11 cellular contexts compared by ENCODE assay signal in the genomic region with DNA sequence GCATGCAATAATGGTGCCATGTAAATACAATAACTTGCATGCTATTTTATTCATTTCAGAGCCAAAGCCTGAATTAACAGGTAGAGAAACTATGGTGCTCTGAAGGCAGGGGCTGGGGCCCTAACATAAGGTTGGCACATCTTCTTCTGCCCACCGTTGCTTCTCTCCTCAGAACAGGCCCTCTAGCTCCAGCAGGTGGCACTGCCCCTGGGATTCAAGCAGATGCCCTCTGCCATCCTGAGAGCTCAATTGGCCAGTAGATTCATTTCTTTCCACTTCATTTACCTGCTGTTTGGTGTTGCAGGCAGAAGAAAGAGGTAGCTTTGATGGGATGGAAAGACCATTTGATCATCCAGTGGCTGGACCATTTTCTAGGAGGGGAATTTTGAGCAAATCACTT.
A peak's percentile ranks its signal among the peaks of the same experiment; 100 is the strongest.
DNase-seq lines count a peak whose midpoint lies in the region; ATAC-seq, FAIRE-seq and TF ChIP-seq lines count a peak whose summit lies in the region.
"Had no signal": no experiment of that assay in that cellular context is flagged by ENCODE, and none has a peak within 500 bp of the region (broad histone marks: within the 10 kb centered on the region; RNA-seq: fewer than 3 reads in every experiment).

No MANE protein-coding gene starts in this region.

- in situ Hi-C loops in GM23248 (cut with MboI) = no loop called here

- H3K4me3 ChIP-seq in GM23248 (no peak overlapping the region), RWPE2 (ENCODE audit: severe bottlenecking) (no peak overlapping the region), keratinocyte (ENCODE audit: control insufficient read depth in 2 of 3, extremely low read depth in 1 of 3, insufficient read depth in 2 of 3, low read depth in 1 of 3, low read length in 3 of 3) (no peak overlapping the region), gastroesophageal sphincter (no peak overlapping the region)
- H3K4me3 ChIP-seq: hepatocyte, SJCRH30 had no signal

- H3K27ac ChIP-seq in GM23248 = no peak overlapping the region
- H3K27ac ChIP-seq in RWPE2 (ENCODE audit: poor library complexity, severe bottlenecking) = no peak overlapping the region
- H3K27ac ChIP-seq in keratinocyte (ENCODE audit: control insufficient read depth, insufficient read depth, low read length) = no peak overlapping the region
- no peak overlapping the region for H3K27ac ChIP-seq in gastroesophageal sphincter
- H3K27ac ChIP-seq: hepatocyte, SJCRH30 had no signal

- no peak for TF ChIP-seq EP300 in gastroesophageal sphincter (IDR thresholded peaks at IDR 0.05)

- no peak overlapping the region for H3K9ac ChIP-seq in GM23248
- no peak overlapping the region for H3K9ac ChIP-seq in keratinocyte (ENCODE audit: control insufficient read depth, extremely low read depth, insufficient read depth, low read length)

- H2AFZ ChIP-seq in GM23248 (no peak overlapping the region), keratinocyte (ENCODE audit: control insufficient read depth, low read length) (no peak overlapping the region)
- H2AFZ ChIP-seq: hepatocyte had no signal

- no peaks in the 10 kb centered on the region for H3K9me2 ChIP-seq in GM23248 (ENCODE audit: insufficient read depth)

- no peaks in the 10 kb centered on the region for H4K20me1 ChIP-seq in GM23248 (ENCODE audit: insufficient read depth)
- H4K20me1 ChIP-seq in keratinocyte (ENCODE audit: control insufficient read depth, extremely low read depth, insufficient read depth, low read length) = no peaks in the 10 kb centered on the region

- H3K27me3 ChIP-seq in GM23248 (replicated peaks; ENCODE audit: insufficient read depth) = no peaks in the 10 kb centered on the region
- H3K27me3 ChIP-seq in RWPE2 (ENCODE audit: insufficient read depth, poor library complexity, severe bottlenecking) = no peaks in the 10 kb centered on the region
- no peaks in the 10 kb centered on the region for H3K27me3 ChIP-seq in keratinocyte (ENCODE audit: control insufficient read depth, extremely low read depth, insufficient read depth, low read length)
- peaks cover 40% of the 10 kb centered on the region for H3K27me3 ChIP-seq in gastroesophageal sphincter
- H3K27me3 ChIP-seq: SJCRH30 had no signal

- TF ChIP-seq CTCF in RWPE2 (IDR thresholded peaks at IDR 0.05; ENCODE audit: poor library complexity, severe bottlenecking) (peak; percentile 64), keratinocyte (optimal IDR thresholded peaks at IDR 0.05 in 1 of 3, IDR thresholded peaks at IDR 0.05 in 1 of 3, conservative IDR thresholded peaks at IDR 0.05 in 1 of 3; ENCODE audit: extremely low read depth in 1 of 3, insufficient read depth in 2 of 3, low read length in 3 of 3) (peak; percentile 37 to 60 (median 54)), gastroesophageal sphincter (IDR thresholded peaks at IDR 0.05) (no peak)

- H3K4me2 ChIP-seq in GM23248 (ENCODE audit: unreplicated experiment) = no peak overlapping the region
- H3K4me2 ChIP-seq in keratinocyte (ENCODE audit: control insufficient read depth, extremely low read depth, insufficient read depth, low read depth, low read length) = no peak overlapping the region
- H3K4me2 ChIP-seq: hepatocyte had no signal

- 33 to 46% methylated on average over 1 of the region's 1 CpG for WGBS in GM23248 (ENCODE audit: low coverage in 1 of 2, low lambda C conversion rate in 2 of 2, missing lambda C conversion rate in 2 of 2), 2 experiments
- 44% methylated on average over 1 of the region's 1 CpG for WGBS in gastroesophageal sphincter (ENCODE audit: low coverage in 1 of 2), 2 donors

- DNase-seq in NCI-H146 (lab: John Stamatoyannopoulos, UW) (peak; percentile 19), NCI-H146 treated with DMSO at 0.1 percent for 48 hours (lab: John Stamatoyannopoulos, UW; ENCODE audit: unreplicated experiment) (no peak), GM23248 (peak; percentile 10), RWPE2 (ENCODE audit: low spot score) (no peak), keratinocyte (ENCODE audit: low read depth, low spot score) (no peak), middle frontal gyrus (ENCODE audit: extremely low spot score, low spot score) (no peak)
- DNase-seq in activated CD8-positive, alpha-beta memory T cell treated with anti-CD3 and anti-CD28 coated beads, Interleukin-2, amount 50 U/mL, for 4 hours = no peak
- DNase-seq: GDM1, SJCRH30 had no signal

- H3K9me3 ChIP-seq in GM23248 (ENCODE audit: low read depth) (no peaks in the 10 kb centered on the region), RWPE2 (ENCODE audit: severe bottlenecking) (no peaks in the 10 kb centered on the region), keratinocyte (ENCODE audit: control insufficient read depth, low read depth, low read length) (no peaks in the 10 kb centered on the region), gastroesophageal sphincter (no peaks in the 10 kb centered on the region)
- H3K9me3 ChIP-seq: SJCRH30 had no signal

- H3K4me1 ChIP-seq in GM23248 (ENCODE audit: insufficient read depth) (peaks cover 19% of the 10 kb centered on the region), RWPE2 (ENCODE audit: insufficient read depth, poor library complexity, severe bottlenecking) (peaks cover 10% of the 10 kb centered on the region), keratinocyte (ENCODE audit: control insufficient read depth, extremely low read depth, insufficient read depth, low read length) (peaks cover 11% of the 10 kb centered on the region), gastroesophageal sphincter (no peaks in the 10 kb centered on the region)
- H3K4me1 ChIP-seq: SJCRH30 had no signal

- ATAC-seq in RWPE2 (ENCODE audit: low read depth) (0 out of 3 replicates have a peak, but pooled peaks have one; percentile 43), gastroesophageal sphincter (no peak)

- H3K79me2 ChIP-seq in GM23248 (ENCODE audit: insufficient read depth) (no peaks in the 10 kb centered on the region), keratinocyte (ENCODE audit: control insufficient read depth, insufficient read depth, low read length) (no peaks in the 10 kb centered on the region)
- H3K79me2 ChIP-seq: hepatocyte had no signal

- dilution Hi-C loops in keratinocyte (cut with MboI; ENCODE audit: extremely low pct_ligation_motif_present, low sequenced_read_pairs) = no loop called here

- no peaks in the 10 kb centered on the region for H3F3A ChIP-seq in GM23248 (ENCODE audit: insufficient read depth)

- H3K9me1 ChIP-seq in keratinocyte (ENCODE audit: control insufficient read depth, extremely low read depth, insufficient read depth, low read length) = no peaks in the 10 kb centered on the region

- no peak for FAIRE-seq in keratinocyte (lab: Jason Lieb, UNC)

- TF ChIP-seq POLR2A in gastroesophageal sphincter (IDR thresholded peaks at IDR 0.05) = no peak

- no peaks in the 10 kb centered on the region for H3K36me3 ChIP-seq in GM23248 (ENCODE audit: low read depth)
- H3K36me3 ChIP-seq in RWPE2 (ENCODE audit: low read depth) = no peaks in the 10 kb centered on the region
- H3K36me3 ChIP-seq in keratinocyte (ENCODE audit: control insufficient read depth in 2 of 2, extremely low read depth in 1 of 2, insufficient read depth in 2 of 2, low read length in 2 of 2) = no peaks in the 10 kb centered on the region
- no peaks in the 10 kb centered on the region for H3K36me3 ChIP-seq in gastroesophageal sphincter
- H3K36me3 ChIP-seq: SJCRH30 had no signal

Comparison
In these comparisons a context has a peak if more than half of its experiments do, and no peak if none do; other contexts are left out.
1. DNase-seq: peak in NCI-H146 (single experiment) and GM23248 (single experiment); none in NCI-H146 treated with DMSO at 0.1 percent for 48 hours (single experiment), RWPE2 (single experiment), keratinocyte (single experiment), middle frontal gyrus (single experiment) and activated CD8-positive, alpha-beta memory T cell treated with anti-CD3 and anti-CD28 coated beads, Interleukin-2, amount 50 U/mL, for 4 hours (single experiment).
2. CTCF ChIP-seq: peak in RWPE2 (single experiment) and keratinocyte (3 of 3); none in gastroesophageal sphincter (0 of 4).